8 cellular contexts compared by ENCODE assay signal in genomic region chr14:49621114-49621881, GRCh38. TPM values are rescaled to one million over a fixed set of nuclear protein-coding genes. Genes with fewer than 3 reads are reported as not detected.
DNase-seq lines count a peak whose midpoint lies in the region; ATAC-seq and TF ChIP-seq lines count a peak whose summit lies in the region.

No MANE protein-coding gene starts in this region.

- ATAC-seq in GM19395 (IDR thresholded peaks at IDR 0.05; ENCODE audit: unreplicated experiment) (peak; percentile 35), HG03460 (IDR thresholded peaks at IDR 0.05; ENCODE audit: unreplicated experiment) (peak; percentile 30)

- in situ Hi-C loops in astrocyte of the spinal cord (cut with HindIII; ENCODE audit: low sequenced_read_pairs) = no loop called here

- H3K4me3 ChIP-seq in SJCRH30 = peak overlapping the region; percentile 77
- peak overlapping the region; percentile 93 for H3K4me3 ChIP-seq in astrocyte of the spinal cord (ENCODE audit: low read depth, low read length)
- H3K4me3 ChIP-seq in iPS-18a (ENCODE audit: low read length) = peak overlapping the region; percentile 91
- H3K4me3 ChIP-seq in skeletal muscle satellite cell (ENCODE audit: low read length) = peak overlapping the region; percentile 92

- H3K27ac ChIP-seq in SJCRH30 (peak overlapping the region; percentile 85), iPS-18a (ENCODE audit: low read length) (no peak overlapping the region)

- peak overlapping the region; percentile 88 for H3K4me2 ChIP-seq in skeletal muscle satellite cell (ENCODE audit: low read length)

- H3K9ac ChIP-seq in iPS-18a (ENCODE audit: low read length) = peak overlapping the region; percentile 87
- H3K9ac ChIP-seq in skeletal muscle satellite cell (ENCODE audit: low read depth, low read length) = peak overlapping the region; percentile 97

- H3K4me1 ChIP-seq in SJCRH30 (peaks cover 12% of the 10 kb centered on the region; the same call in 1 of the 2 replicates), iPS-18a (ENCODE audit: control insufficient read depth, low read depth, low read length) (peaks cover 11% of the 10 kb centered on the region), skeletal muscle satellite cell (ENCODE audit: control insufficient read depth, insufficient read depth, low read length) (peaks cover 48% of the 10 kb centered on the region)

- H3K27me3 ChIP-seq in SJCRH30 (no peaks in the 10 kb centered on the region), iPS-18a (ENCODE audit: control insufficient read depth, insufficient read depth, low read length) (no peaks in the 10 kb centered on the region), skeletal muscle satellite cell (ENCODE audit: control insufficient read depth, insufficient read depth, low read length) (no peaks in the 10 kb centered on the region)

- no peak for TF ChIP-seq CTCF in astrocyte of the spinal cord (IDR thresholded peaks at IDR 0.05; ENCODE audit: low read depth, low read length)

- DNase-seq in CMK (ENCODE audit: low read depth) = peak; percentile 39
- DNase-seq in SJCRH30 = peak; percentile 81 to 86
- DNase-seq in astrocyte of the spinal cord (ENCODE audit: low read depth, low spot score) = no peak
- no peak for DNase-seq in hepatic stellate cell (ENCODE audit: low spot score)

- no peaks in the 10 kb centered on the region for H3K9me3 ChIP-seq in SJCRH30 (replicated peaks)
- no peaks in the 10 kb centered on the region for H3K9me3 ChIP-seq in iPS-18a (ENCODE audit: control insufficient read depth, low read depth, low read length)
- H3K9me3 ChIP-seq in skeletal muscle satellite cell (replicated peaks; ENCODE audit: low read length) = no peaks in the 10 kb centered on the region

- H3K36me3 ChIP-seq in SJCRH30 (peaks cover 56% of the 10 kb centered on the region), iPS-18a (ENCODE audit: control insufficient read depth, low read depth, low read length) (peaks cover 28% of the 10 kb centered on the region), skeletal muscle satellite cell (ENCODE audit: insufficient read depth, low read length) (peaks cover 18% of the 10 kb centered on the region)

RNA-seq across cellular contexts. Expression of gene MGAT2, which starts 0.7 kb away (rescaled TPM):
- total RNA-seq in SJCRH30 (2014; rRNA removed; shearing (Covaris generic)) = 72.0 and 72.8 TPM in 2 replicates
- total RNA-seq in skeletal muscle satellite cell (2012; rRNA removed) = 76.9 and 77.3 TPM in 2 replicates

RNA-seq across cellular contexts. Expression of gene RPL36AL, which starts 0.9 kb away (rescaled TPM):
- 268 and 271 TPM in 2 replicates for total RNA-seq in SJCRH30 (2014; rRNA removed; shearing (Covaris generic))
- 169 and 188 TPM in 2 replicates for total RNA-seq in skeletal muscle satellite cell (2012; rRNA removed)

RNA-seq across cellular contexts. Expression of gene DNAAF2, which starts 13.7 kb away (rescaled TPM):
- 20.6 and 22.2 TPM in 2 replicates for total RNA-seq in SJCRH30 (2014; rRNA removed; shearing (Covaris generic))
- total RNA-seq in skeletal muscle satellite cell (2012; rRNA removed) = 12.7 and 13.2 TPM in 2 replicates

RNA-seq across cellular contexts. Expression of gene LRR1, which starts 22.6 kb away (rescaled TPM):
- 54.5 and 60.8 TPM in 2 replicates for total RNA-seq in SJCRH30 (2014; rRNA removed; shearing (Covaris generic))
- 23.3 and 28.2 TPM in 2 replicates for total RNA-seq in skeletal muscle satellite cell (2012; rRNA removed)

RNA-seq across cellular contexts. Expression of gene RPS29, which starts 35.1 kb away (rescaled TPM):
- total RNA-seq in SJCRH30 (2014; rRNA removed; shearing (Covaris generic)) = 2,114 and 2,463 TPM in 2 replicates
- total RNA-seq in skeletal muscle satellite cell (2012; rRNA removed) = 3,192 and 4,996 TPM in 2 replicates

Comparison
In these comparisons a context has a peak if more than half of its experiments do, and no peak if none do; other contexts are left out.
1. DNase-seq: peak in CMK (single experiment) and SJCRH30 (2 of 2); none in astrocyte of the spinal cord (single experiment) and hepatic stellate cell (single experiment).
2. Peak in every context shown above with its lines, with median percentiles within 50 percentile points of each other: H3K4me3 ChIP-seq.